Comparison of ENCODE assay signal across 9 cellular contexts in genomic region chr2:47038656-47039501, GRCh38.
A peak's percentile ranks its signal among the peaks of the same experiment; 100 is the strongest.
DNase-seq lines count a peak whose midpoint lies in the region; ATAC-seq and TF ChIP-seq lines count a peak whose summit lies in the region.
"Had no signal": no experiment of that assay in that cellular context is flagged by ENCODE, and none has a peak within 500 bp of the region (broad histone marks: within the 10 kb centered on the region; RNA-seq: fewer than 3 reads in every experiment).

No MANE protein-coding gene starts in this region.

- H3K9ac ChIP-seq in DND-41 (ENCODE audit: low read depth, low read length): no peak overlapping the region

- TF ChIP-seq CTCF in DND-41 (IDR thresholded peaks at IDR 0.05; ENCODE audit: borderline replicate concordance, extremely low read depth, low read length, poor library complexity, severe bottlenecking) (no peak), omental fat pad (IDR thresholded peaks at IDR 0.05) (no peak), GM13977 (IDR thresholded peaks at IDR 0.05; ENCODE audit: extremely low read depth, insufficient read depth, missing control alignments) (no peak)

- ATAC-seq in DND-41 (ENCODE audit: insufficient read depth, low read depth) (peak; percentile 43; the same call in 2 of the 3 replicates), HG02798 (IDR thresholded peaks at IDR 0.05; ENCODE audit: poor library complexity, unreplicated experiment) (peak; percentile 54), omental fat pad (ENCODE audit: low FRiP score) (peak; percentile 3)
- no peak for ATAC-seq in effector memory CD8-positive, alpha-beta T cell (replicated peaks)

- H3K9me3 Mint-ChIP-seq in activated naive CD4-positive, alpha-beta T cell treated with anti-CD3 and anti-CD28 coated beads, Interleukin-2, amount 10 ng/mL, durations not matched to agents 7 days and 5 days: no peaks in the 10 kb centered on the region
- H3K9me3 Mint-ChIP-seq in effector memory CD8-positive, alpha-beta T cell: no peaks in the 10 kb centered on the region

- DNase-seq in DND-41: no peak
- DNase-seq in activated naive CD4-positive, alpha-beta T cell treated with anti-CD3 and anti-CD28 coated beads, Interleukin-2, amount 10 ng/mL, durations not matched to agents 7 days and 5 days: peak; percentile 48
- DNase-seq in omental fat pad (ENCODE audit: low spot score): no peak
- DNase-seq in Kasumi-1 (lab: John Stamatoyannopoulos, UW): no peak
- DNase-seq in effector memory CD8-positive, alpha-beta T cell: no peak
- no peak for DNase-seq in NCI-H187 treated with DMSO at 0.1 percent for 48 hours (lab: John Stamatoyannopoulos, UW)
- no peak for DNase-seq in GM13977 (ENCODE audit: low spot score)
- DNase-seq: colonic mucosa had no signal

- H3K27ac Mint-ChIP-seq in activated naive CD4-positive, alpha-beta T cell treated with anti-CD3 and anti-CD28 coated beads, Interleukin-2, amount 10 ng/mL, durations not matched to agents 7 days and 5 days: peak overlapping the region; percentile 85
- peak overlapping the region in 1 of 2 donors; percentile 65 for H3K27ac Mint-ChIP-seq in effector memory CD8-positive, alpha-beta T cell

- CTCF ChIA-PET in activated naive CD4-positive, alpha-beta T cell treated with anti-CD3 and anti-CD28 coated beads, Interleukin-2, amount 10 ng/mL, durations not matched to agents 7 days and 5 days (lab: Charles Lee): no interaction called here

- H3K4me3 ChIP-seq in DND-41 (ENCODE audit: low read depth in 1 of 2, low read length in 2 of 2): no peak overlapping the region
- H3K4me3 ChIP-seq: colonic mucosa had no signal

- no peaks in the 10 kb centered on the region for H3K27me3 Mint-ChIP-seq in activated naive CD4-positive, alpha-beta T cell treated with anti-CD3 and anti-CD28 coated beads, Interleukin-2, amount 10 ng/mL, durations not matched to agents 7 days and 5 days
- no peaks in the 10 kb centered on the region for H3K27me3 Mint-ChIP-seq in effector memory CD8-positive, alpha-beta T cell

- H3K4me3 Mint-ChIP-seq in activated naive CD4-positive, alpha-beta T cell treated with anti-CD3 and anti-CD28 coated beads, Interleukin-2, amount 10 ng/mL, durations not matched to agents 7 days and 5 days: no peak overlapping the region
- no peak overlapping the region for H3K4me3 Mint-ChIP-seq in effector memory CD8-positive, alpha-beta T cell

- no peaks in the 10 kb centered on the region for H3K4me1 ChIP-seq in DND-41 (ENCODE audit: insufficient read depth, low read length)

- H2AFZ ChIP-seq in DND-41 (ENCODE audit: low read depth, low read length): no peak overlapping the region

- in situ Hi-C loops in GM13977 (cut with MboI; ENCODE audit: low pct_unique_long_range_greater_than_20kb, low sequenced_read_pairs, unreplicated experiment): no loop called here

- H3K27me3 ChIP-seq in DND-41 (ENCODE audit: insufficient read depth, low read length, poor library complexity): no peaks in the 10 kb centered on the region
- H3K27me3 ChIP-seq: colonic mucosa had no signal

- H4K20me1 ChIP-seq in DND-41 (ENCODE audit: insufficient read depth, low read length): peaks cover 21% of the 10 kb centered on the region; the same call in 1 of the 2 replicates

- H3K9me3 ChIP-seq in DND-41 (ENCODE audit: insufficient read depth, low read length, severe bottlenecking): no peaks in the 10 kb centered on the region
- H3K9me3 ChIP-seq: colonic mucosa had no signal

- H3K27ac ChIP-seq in DND-41 (ENCODE audit: low read length): no peak overlapping the region; the same call in 1 of the 2 replicates

- H3K4me1 Mint-ChIP-seq in activated naive CD4-positive, alpha-beta T cell treated with anti-CD3 and anti-CD28 coated beads, Interleukin-2, amount 10 ng/mL, durations not matched to agents 7 days and 5 days: peaks cover 38% of the 10 kb centered on the region
- H3K4me1 Mint-ChIP-seq in effector memory CD8-positive, alpha-beta T cell (ENCODE audit: low read depth in 2 of 2): peaks cover 4 to 12% of the 10 kb centered on the region in 2 donors

- H3K4me2 ChIP-seq in DND-41 (ENCODE audit: insufficient read depth, low read length): no peak overlapping the region

- H3K36me3 ChIP-seq in DND-41 (ENCODE audit: insufficient read depth, low read length): peaks cover 83% of the 10 kb centered on the region
- H3K36me3 ChIP-seq: colonic mucosa had no signal

- no peaks in the 10 kb centered on the region for H3K79me2 ChIP-seq in DND-41 (ENCODE audit: insufficient read depth, low read length)

- peaks cover 21% of the 10 kb centered on the region for H3K36me3 Mint-ChIP-seq in activated naive CD4-positive, alpha-beta T cell treated with anti-CD3 and anti-CD28 coated beads, Interleukin-2, amount 10 ng/mL, durations not matched to agents 7 days and 5 days
- peaks cover 11% of the 10 kb centered on the region for H3K36me3 Mint-ChIP-seq in effector memory CD8-positive, alpha-beta T cell (ENCODE audit: insufficient read depth)
